In genomic region chr15:100663066-100663465, GRCh38 we compare ENCODE assay signal across 10 cellular contexts.
DNase-seq lines count a peak whose midpoint lies in the region; ATAC-seq and TF ChIP-seq lines count a peak whose summit lies in the region.
"Had no signal": no experiment of that assay in that cellular context is flagged by ENCODE, and none has a peak within 500 bp of the region (broad histone marks: within the 10 kb centered on the region; RNA-seq: fewer than 3 reads in every experiment).

No MANE protein-coding gene starts in this region.

- no peak overlapping the region for H3K4me3 Mint-ChIP-seq in activated T-helper 17 cell treated with anti-CD3 and anti-CD28 coated beads, Interleukin-2, amount 50 U/mL, for 72 hours
- H3K4me3 Mint-ChIP-seq: central memory CD8-positive, alpha-beta T cell; stimulated activated effector memory CD8-positive, alpha-beta T cell treated with anti-CD3 and anti-CD28 coated beads, Interleukin-12 subunit alpha, Interleukin-12 subunit beta, amount 100 ng/mL, for 72 hours had no signal

- H3K4me1 ChIP-seq in RWPE2 (ENCODE audit: insufficient read depth, poor library complexity, severe bottlenecking) (no peaks in the 10 kb centered on the region), foreskin keratinocyte (peaks cover 10% of the 10 kb centered on the region)

- ATAC-seq in RWPE2 (ENCODE audit: low read depth) (peak; percentile 52; the same call in 2 of the 3 replicates), foreskin keratinocyte (peak; percentile 45)
- no peak for ATAC-seq in activated T-helper 17 cell treated with anti-CD3 and anti-CD28 coated beads, Interleukin-2, amount 50 U/mL, for 72 hours (replicated peaks)
- ATAC-seq: stimulated activated effector memory CD8-positive, alpha-beta T cell treated with anti-CD3 and anti-CD28 coated beads, Interleukin-12 subunit alpha, Interleukin-12 subunit beta, amount 100 ng/mL, for 72 hours had no signal

- H3K9me3 ChIP-seq in RWPE2 (ENCODE audit: severe bottlenecking): no peaks in the 10 kb centered on the region

- H3K27ac ChIP-seq in RWPE2 (ENCODE audit: poor library complexity, severe bottlenecking): no peak overlapping the region
- peak overlapping the region; percentile 30 for H3K27ac ChIP-seq in foreskin keratinocyte

- no peak overlapping the region for H3K4me3 ChIP-seq in AG04449 (ENCODE audit: low read depth, low read length)
- H3K4me3 ChIP-seq in RWPE2 (ENCODE audit: severe bottlenecking): no peak overlapping the region

- CTCF ChIA-PET in AG04449 (lab: Yijun Ruan, JAX): interaction anchor here (0.7 to 3.0 kb wide), 8 partner anchors 9 to 256 kb away, joined by 3 to 16 read pairs (median 4); no protein-coding TSS in a partner anchor

- H3K27ac Mint-ChIP-seq in activated T-helper 17 cell treated with anti-CD3 and anti-CD28 coated beads, Interleukin-2, amount 50 U/mL, for 72 hours: no peak overlapping the region
- H3K27ac Mint-ChIP-seq: stimulated activated effector memory CD8-positive, alpha-beta T cell treated with anti-CD3 and anti-CD28 coated beads, Interleukin-12 subunit alpha, Interleukin-12 subunit beta, amount 100 ng/mL, for 72 hours had no signal

- no peaks in the 10 kb centered on the region for H3K4me1 Mint-ChIP-seq in activated T-helper 17 cell treated with anti-CD3 and anti-CD28 coated beads, Interleukin-2, amount 50 U/mL, for 72 hours
- H3K4me1 Mint-ChIP-seq: central memory CD8-positive, alpha-beta T cell; stimulated activated effector memory CD8-positive, alpha-beta T cell treated with anti-CD3 and anti-CD28 coated beads, Interleukin-12 subunit alpha, Interleukin-12 subunit beta, amount 100 ng/mL, for 72 hours had no signal

- no peaks in the 10 kb centered on the region for H3K36me3 Mint-ChIP-seq in activated T-helper 17 cell treated with anti-CD3 and anti-CD28 coated beads, Interleukin-2, amount 50 U/mL, for 72 hours (ENCODE audit: low read depth)
- H3K36me3 Mint-ChIP-seq: stimulated activated effector memory CD8-positive, alpha-beta T cell treated with anti-CD3 and anti-CD28 coated beads, Interleukin-12 subunit alpha, Interleukin-12 subunit beta, amount 100 ng/mL, for 72 hours had no signal

- H3K27me3 Mint-ChIP-seq in activated T-helper 17 cell treated with anti-CD3 and anti-CD28 coated beads, Interleukin-2, amount 50 U/mL, for 72 hours: peaks cover 3% of the 10 kb centered on the region

- POLR2A ChIA-PET in AG04449 (lab: Yijun Ruan, JAX): no interaction called here

- H3K9me3 Mint-ChIP-seq in activated T-helper 17 cell treated with anti-CD3 and anti-CD28 coated beads, Interleukin-2, amount 50 U/mL, for 72 hours: no peaks in the 10 kb centered on the region
- H3K9me3 Mint-ChIP-seq: central memory CD8-positive, alpha-beta T cell; stimulated activated effector memory CD8-positive, alpha-beta T cell treated with anti-CD3 and anti-CD28 coated beads, Interleukin-12 subunit alpha, Interleukin-12 subunit beta, amount 100 ng/mL, for 72 hours had no signal

- H3K27me3 ChIP-seq in RWPE2 (ENCODE audit: insufficient read depth, poor library complexity, severe bottlenecking) (no peaks in the 10 kb centered on the region), foreskin keratinocyte (no peaks in the 10 kb centered on the region)

- H3K36me3 ChIP-seq in RWPE2 (ENCODE audit: low read depth): no peaks in the 10 kb centered on the region

- DNase-seq in AG04449 (ENCODE audit: low read depth, low spot score): no peak
- DNase-seq in HCEC 1CT: peak; percentile 17
- DNase-seq in RWPE2 (ENCODE audit: low spot score): no peak
- no peak for DNase-seq in foreskin keratinocyte
- DNase-seq in activated T-cell treated with anti-CD3 and anti-CD28 coated beads for 4 hours: no peak
- no peak for DNase-seq in SHP77 treated with DMSO at 0.1 percent for 48 hours (lab: John Stamatoyannopoulos, UW)
- DNase-seq in GM19240 (ENCODE audit: insufficient read length, low spot score): no peak

- TF ChIP-seq CTCF in AG04449 (IDR thresholded peaks at IDR 0.05; ENCODE audit: insufficient read depth, low read length, missing control alignments) (peak; percentile 56), RWPE2 (IDR thresholded peaks at IDR 0.05; ENCODE audit: poor library complexity, severe bottlenecking) (peak; percentile 26), foreskin keratinocyte (conservative IDR thresholded peaks at IDR 0.05) (peak; percentile 50)
